In the genomic region with DNA sequence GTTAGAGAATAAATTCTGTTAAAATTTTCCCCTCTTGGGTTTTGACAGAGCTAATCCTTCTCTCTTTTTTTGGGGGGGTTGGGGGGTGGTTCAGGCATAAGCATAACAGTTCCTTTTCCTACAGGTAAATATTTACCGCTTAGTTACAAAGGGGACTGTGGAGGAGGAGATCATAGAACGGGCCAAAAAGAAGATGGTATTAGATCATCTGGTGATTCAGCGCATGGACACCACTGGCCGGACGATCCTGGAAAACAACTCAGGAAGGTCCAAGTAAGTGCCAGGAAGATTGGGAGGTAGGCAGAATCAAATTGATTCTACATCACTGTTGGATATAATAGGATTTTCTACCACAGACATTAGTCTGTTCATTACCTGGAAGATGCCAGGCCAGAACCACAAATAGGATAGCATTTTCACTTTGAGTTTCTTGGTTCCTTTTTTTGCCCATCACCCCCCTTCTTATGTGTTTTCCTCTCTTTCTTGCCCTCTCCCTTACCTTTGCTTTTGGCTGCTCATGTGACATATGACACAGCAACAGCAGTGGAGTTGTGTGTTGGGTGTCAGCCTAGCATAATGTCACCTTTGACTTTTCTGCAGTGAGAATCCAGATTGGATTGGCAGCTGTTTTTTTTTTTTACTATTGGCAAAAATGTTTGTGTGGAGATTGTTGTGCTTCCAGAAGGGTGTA, we compare ENCODE assay signal across 12 cellular contexts.
DNase-seq lines count a peak whose midpoint lies in the region; TF ChIP-seq lines count a peak whose summit lies in the region.
"Had no signal": no experiment of that assay in that cellular context is flagged by ENCODE, and none has a peak within 500 bp of the region (broad histone marks: within the 10 kb centered on the region; RNA-seq: fewer than 3 reads in every experiment).

No MANE protein-coding gene starts in this region.

- H3K4me1 ChIP-seq in rectal smooth muscle tissue (ENCODE audit: control insufficient read depth, insufficient read depth, low read length): peaks cover 20% of the 10 kb centered on the region

- no peaks in the 10 kb centered on the region for H3K9me3 Mint-ChIP-seq in T-helper 2 cell treated with Interferon-gamma antibody and Interleukin-4, amounts not matched to agents 5 μg/mL and 100 μg/mL, for 36 hours
- H3K9me3 Mint-ChIP-seq in type B pancreatic cell: no peaks in the 10 kb centered on the region
- H3K9me3 Mint-ChIP-seq: activated T-helper 1 cell treated with anti-CD3 and anti-CD28 coated beads, Interleukin-12 subunit alpha, Interleukin-12 subunit beta, Interleukin-2, Interleukin-4 antibody, amounts not matched to agents 30 ng/mL and 10 ng/mL and 1 ng/mL, durations not matched to agents 14 hours and 24 hours and 36 hours had no signal

- H3K27ac Mint-ChIP-seq in T-helper 2 cell treated with Interferon-gamma antibody and Interleukin-4, amounts not matched to agents 5 μg/mL and 100 μg/mL, for 36 hours: peak overlapping the region; percentile 59
- H3K27ac Mint-ChIP-seq in type B pancreatic cell: no peak overlapping the region
- H3K27ac Mint-ChIP-seq: activated T-helper 1 cell treated with anti-CD3 and anti-CD28 coated beads, Interleukin-12 subunit alpha, Interleukin-12 subunit beta, Interleukin-2, Interleukin-4 antibody, amounts not matched to agents 30 ng/mL and 10 ng/mL and 1 ng/mL, durations not matched to agents 14 hours and 24 hours and 36 hours had no signal

- TF ChIP-seq CTCF in epithelial cell of esophagus (IDR thresholded peaks at IDR 0.05; ENCODE audit: insufficient read depth, low read depth, low read length, missing control alignments) (no peak), foreskin fibroblast (IDR thresholded peaks at IDR 0.05; ENCODE audit: low read depth, low read length) (no peak), type B pancreatic cell (conservative IDR thresholded peaks at IDR 0.05) (no peak)

- peaks cover 55% of the 10 kb centered on the region for H3K36me3 Mint-ChIP-seq in T-helper 2 cell treated with Interferon-gamma antibody and Interleukin-4, amounts not matched to agents 5 μg/mL and 100 μg/mL, for 36 hours (ENCODE audit: low read depth)
- peaks cover 40% of the 10 kb centered on the region for H3K36me3 Mint-ChIP-seq in type B pancreatic cell

- no peak for DNase-seq in T-helper 2 cell treated with Interferon-gamma antibody and Interleukin-4, amounts not matched to agents 5 μg/mL and 100 μg/mL, for 36 hours (ENCODE audit: low spot score)
- DNase-seq in T-helper 2 cell (no peak), MV-4-11 (lab: John Stamatoyannopoulos, UW) (peak; percentile 16), epithelial cell of esophagus (ENCODE audit: low read depth) (peak; percentile 29), foreskin fibroblast (no peak), type B pancreatic cell (ENCODE audit: extremely low spot score, unreplicated experiment) (no peak), hypothalamus (lab: John Stamatoyannopoulos, UW) (no peak)
- DNase-seq: DMS53, NCI-H2029 treated with DMSO at 0.1 percent for 48 hours had no signal

- peaks cover 37% of the 10 kb centered on the region for H3K36me3 ChIP-seq in rectal smooth muscle tissue (ENCODE audit: control insufficient read depth, insufficient read depth, low read length)

- no peak overlapping the region for H3K4me3 Mint-ChIP-seq in T-helper 2 cell treated with Interferon-gamma antibody and Interleukin-4, amounts not matched to agents 5 μg/mL and 100 μg/mL, for 36 hours
- no peak overlapping the region for H3K4me3 Mint-ChIP-seq in type B pancreatic cell
- H3K4me3 Mint-ChIP-seq: activated T-helper 1 cell treated with anti-CD3 and anti-CD28 coated beads, Interleukin-12 subunit alpha, Interleukin-12 subunit beta, Interleukin-2, Interleukin-4 antibody, amounts not matched to agents 30 ng/mL and 10 ng/mL and 1 ng/mL, durations not matched to agents 14 hours and 24 hours and 36 hours had no signal

- H3K27me3 Mint-ChIP-seq in T-helper 2 cell treated with Interferon-gamma antibody and Interleukin-4, amounts not matched to agents 5 μg/mL and 100 μg/mL, for 36 hours (ENCODE audit: low read depth): no peaks in the 10 kb centered on the region
- H3K27me3 Mint-ChIP-seq in type B pancreatic cell: no peaks in the 10 kb centered on the region

- H3K9ac ChIP-seq in rectal smooth muscle tissue (ENCODE audit: low read length): no peak overlapping the region

- peaks cover 7% of the 10 kb centered on the region for H3K4me1 Mint-ChIP-seq in T-helper 2 cell treated with Interferon-gamma antibody and Interleukin-4, amounts not matched to agents 5 μg/mL and 100 μg/mL, for 36 hours (ENCODE audit: low read depth)
- H3K4me1 Mint-ChIP-seq in type B pancreatic cell (ENCODE audit: unreplicated experiment): no peaks in the 10 kb centered on the region

- H3K4me3 ChIP-seq in epithelial cell of esophagus (ENCODE audit: low read length): no peak overlapping the region
- no peak overlapping the region for H3K4me3 ChIP-seq in rectal smooth muscle tissue (ENCODE audit: low read length)
- H3K4me3 ChIP-seq in foreskin fibroblast (ENCODE audit: low read depth in 1 of 2, low read length in 2 of 2): no peak overlapping the region
- H3K4me3 ChIP-seq: skin epidermis had no signal

- no peaks in the 10 kb centered on the region for H3K27me3 ChIP-seq in rectal smooth muscle tissue (ENCODE audit: control insufficient read depth, insufficient read depth, low read length)

- peak overlapping the region; percentile 84 for H3K27ac ChIP-seq in rectal smooth muscle tissue (ENCODE audit: low read depth, low read length)
- H3K27ac ChIP-seq: skin epidermis had no signal

Comparison
In these comparisons a context has a peak if more than half of its experiments do, and no peak if none do; other contexts are left out.
1. DNase-seq: peak in MV-4-11 (single experiment) and epithelial cell of esophagus (single experiment); none in T-helper 2 cell treated with Interferon-gamma antibody and Interleukin-4, amounts not matched to agents 5 μg/mL and 100 μg/mL, for 36 hours (single experiment), T-helper 2 cell (0 of 5), foreskin fibroblast (0 of 2), type B pancreatic cell (single experiment) and hypothalamus (0 of 51).